In genomic region chr2:66126936-66127527, GRCh38 we compare ENCODE assay signal across 24 cellular contexts.
"Had no signal": no experiment of that assay in that cellular context is flagged by ENCODE, and none has a peak within 500 bp of the region (broad histone marks: within the 10 kb centered on the region; RNA-seq: fewer than 3 reads in every experiment).

No MANE protein-coding gene starts in this region.

- H3K36me3 ChIP-seq: ascending aorta, breast epithelium, cardiac muscle cell, colonic mucosa had no signal

- H3K4me1 ChIP-seq: ascending aorta, breast epithelium, colonic mucosa had no signal

- H3K27ac ChIP-seq: ascending aorta, breast epithelium, cardiac muscle cell, colonic mucosa, epithelial cell of prostate had no signal

- DNase-seq: activated CD4-positive, alpha-beta memory T cell treated with anti-CD3 and anti-CD28 coated beads for 36 hours; activated CD4-positive, alpha-beta T cell treated with anti-CD3 and anti-CD28 coated beads for 36 hours; activated CD4-positive, alpha-beta T cell treated with anti-CD3 and anti-CD28 coated beads, Interleukin-2, amount 10 ng/mL, durations not matched to agents 24 days and 14 days; activated CD4-positive, CD25-positive, alpha-beta regulatory T cell; activated CD4-positive, CD25-positive, alpha-beta regulatory T cell treated with anti-CD3 and anti-CD28 coated beads, Interleukin-2, amount 50 U/mL, for 72 hours; activated CD8-positive, alpha-beta memory T cell treated with anti-CD3 and anti-CD28 coated beads, Interleukin-2, amount 10 ng/mL, durations not matched to agents 7 days and 5 days; activated CD8-positive, alpha-beta memory T cell treated with anti-CD3 and anti-CD28 coated beads, Interleukin-2, amount 50 U/mL, for 4 hours; activated CD8-positive, alpha-beta T cell treated with anti-CD3 and anti-CD28 coated beads, Interleukin-2, amount 10 ng/mL, durations not matched to agents 7 days and 5 days; activated effector memory CD4-positive, alpha-beta T cell treated with anti-CD3 and anti-CD28 coated beads, Interleukin-2, amount 50 U/mL, for 16 hours; activated naive CD4-positive, alpha-beta T cell treated with anti-CD3 and anti-CD28 coated beads for 36 hours; activated naive CD8-positive, alpha-beta T cell treated with anti-CD3 and anti-CD28 coated beads for 36 hours; activated naive CD8-positive, alpha-beta T cell treated with anti-CD3 and anti-CD28 coated beads, Interleukin-2, amount 50 U/mL, for 24 hours; activated T-cell treated with anti-CD3 and anti-CD28 coated beads, Interleukin-2, amount 50 U/mL, for 1 hour; activated T-cell treated with anti-CD3 and anti-CD28 coated beads, Interleukin-2, amount 50 U/mL, for 48 hours; central memory CD4-positive, alpha-beta T cell; cerebellar nuclear complex; colonic mucosa; effector CD8-positive, alpha-beta T cell; foreskin fibroblast; T-helper 2 cell had no signal

- H3K4me3 ChIP-seq: ascending aorta, breast epithelium, cardiac muscle cell, colonic mucosa had no signal

- H3K27me3 ChIP-seq: ascending aorta, breast epithelium, cardiac muscle cell, colonic mucosa had no signal

- H3K9me3 ChIP-seq: ascending aorta, breast epithelium, colonic mucosa had no signal

- ATAC-seq: activated CD4-positive, alpha-beta T cell treated with anti-CD3 and anti-CD28 coated beads for 36 hours; activated CD8-positive, alpha-beta memory T cell treated with anti-CD3 and anti-CD28 coated beads, Interleukin-2, amount 10 ng/mL, durations not matched to agents 7 days and 5 days; activated CD8-positive, alpha-beta T cell treated with anti-CD3 and anti-CD28 coated beads, Interleukin-2, amount 10 ng/mL, durations not matched to agents 7 days and 5 days; activated naive CD8-positive, alpha-beta T cell treated with anti-CD3 and anti-CD28 coated beads, Interleukin-2, amount 50 U/mL, for 24 hours had no signal
